Comparison of ENCODE assay signal across 1 cellular context in the genomic region with DNA sequence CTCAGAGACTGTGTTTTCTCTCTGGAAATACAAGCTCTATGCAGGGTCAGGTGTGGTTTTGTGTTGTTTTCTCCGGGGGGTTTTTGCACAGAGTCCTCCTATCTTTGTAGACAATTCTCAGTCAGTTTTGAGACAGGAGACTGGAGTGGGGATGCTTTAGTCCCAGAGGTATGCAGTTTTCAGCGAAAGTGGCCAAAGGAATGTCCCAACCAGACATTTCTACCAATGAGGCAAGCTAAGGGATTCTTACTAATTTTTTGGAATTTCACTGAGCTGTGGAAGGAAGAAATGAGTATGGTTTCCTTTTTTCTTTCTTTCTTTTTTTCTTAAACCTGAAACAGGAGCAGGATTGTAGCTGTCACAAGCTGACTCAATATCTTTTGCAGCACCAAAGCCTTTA.
TF ChIP-seq lines count a peak whose summit lies in the region.

No MANE protein-coding gene starts in this region.

TF ChIP-seq in IMR-90, 13 proteins besides CTCF, POLR2A, EP300 and RAD21 (continued from another document):
- TF ChIP-seq SMC3 (IDR thresholded peaks at IDR 0.05; ENCODE audit: low read depth, low read length) (no peak), MAFK (IDR thresholded peaks at IDR 0.05; ENCODE audit: low read depth, low read length) (no peak), RCOR1 (IDR thresholded peaks at IDR 0.05; ENCODE audit: insufficient replicate concordance, low read length) (no peak), RFX5 (IDR thresholded peaks at IDR 0.05; ENCODE audit: low read depth, low read length) (no peak), MXI1 (IDR thresholded peaks at IDR 0.05; ENCODE audit: borderline replicate concordance, low read depth, low read length) (no peak), CHD1 (IDR thresholded peaks at IDR 0.05; ENCODE audit: low read depth, low read length) (no peak)
- TF ChIP-seq, protein P1, sequence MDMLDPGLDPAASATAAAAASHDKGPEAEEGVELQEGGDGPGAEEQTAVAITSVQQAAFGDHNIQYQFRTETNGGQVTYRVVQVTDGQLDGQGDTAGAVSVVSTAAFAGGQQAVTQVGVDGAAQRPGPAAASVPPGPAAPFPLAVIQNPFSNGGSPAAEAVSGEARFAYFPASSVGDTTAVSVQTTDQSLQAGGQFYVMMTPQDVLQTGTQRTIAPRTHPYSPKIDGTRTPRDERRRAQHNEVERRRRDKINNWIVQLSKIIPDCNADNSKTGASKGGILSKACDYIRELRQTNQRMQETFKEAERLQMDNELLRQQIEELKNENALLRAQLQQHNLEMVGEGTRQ (IDR thresholded peaks at IDR 0.05; ENCODE audit: low read depth, low read length) = no peak
